9 cellular contexts compared by ENCODE assay signal in the genomic region with DNA sequence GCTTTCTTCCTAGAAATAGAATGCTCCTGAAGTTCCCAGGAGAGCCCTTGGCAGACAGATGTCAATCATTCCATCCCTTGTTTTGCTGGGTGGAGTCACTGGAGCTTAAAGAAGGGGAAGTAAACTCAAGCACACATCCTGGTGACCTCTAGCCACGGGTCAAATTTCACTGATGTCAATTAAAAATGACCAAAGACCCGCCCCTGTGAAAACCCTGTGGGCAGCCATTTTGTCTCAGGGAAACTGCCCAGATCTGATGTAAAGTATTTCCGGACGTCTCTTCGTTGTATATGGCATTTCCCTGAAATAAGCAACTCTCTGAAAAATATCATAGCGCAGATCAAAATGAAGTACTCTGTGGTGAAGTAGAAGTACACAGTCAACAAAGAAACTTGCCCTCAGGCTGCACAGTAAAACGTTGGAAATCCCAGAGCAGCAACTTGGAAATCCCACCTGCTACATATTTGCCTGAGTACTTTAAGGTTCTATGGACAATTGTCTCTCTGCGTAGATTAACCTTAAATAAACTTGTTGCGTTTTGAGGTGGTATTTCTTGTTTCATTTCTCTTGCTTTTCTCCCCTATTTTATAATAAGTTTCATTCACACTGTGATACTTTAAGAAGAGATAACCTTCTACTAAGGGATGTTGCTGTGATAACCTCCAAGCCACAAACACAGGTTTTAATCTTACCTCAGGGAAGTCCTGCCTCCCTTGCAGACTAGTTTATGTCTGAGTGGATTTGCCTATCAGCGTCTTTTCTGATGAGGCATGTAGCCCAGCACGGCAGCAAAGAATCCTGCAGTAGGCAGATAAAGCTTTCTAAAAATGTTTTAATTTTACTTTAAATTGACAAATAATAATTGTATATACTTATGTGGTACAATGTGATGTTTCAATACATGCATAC.
DNase-seq lines count a peak whose midpoint lies in the region; ATAC-seq and TF ChIP-seq lines count a peak whose summit lies in the region.
"Had no signal": no experiment of that assay in that cellular context is flagged by ENCODE, and none has a peak within 500 bp of the region (broad histone marks: within the 10 kb centered on the region; RNA-seq: fewer than 3 reads in every experiment).

No MANE protein-coding gene starts in this region.

- no peaks in the 10 kb centered on the region for H3K27me3 ChIP-seq in osteoblast (ENCODE audit: insufficient read depth, low read length)
- H3K27me3 ChIP-seq: heart left ventricle, MG63 had no signal

- H3K4me3 ChIP-seq in osteoblast (ENCODE audit: insufficient read depth, low read length): no peak overlapping the region
- H3K4me3 ChIP-seq: heart left ventricle, MG63 had no signal

- peak; percentile 84 for DNase-seq in MV-4-11 (lab: John Stamatoyannopoulos, UW)
- DNase-seq in naive B cell: peak; percentile 58
- no peak for DNase-seq in foreskin melanocyte
- DNase-seq in islet precursor cell: no peak
- no peak for DNase-seq in osteoblast (ENCODE audit: insufficient read length, low spot score, missing footprints)
- DNase-seq: heart left ventricle, MG63 had no signal

- no peak overlapping the region for H2AFZ ChIP-seq in osteoblast (ENCODE audit: low read length)

- peaks cover 76 to 93% (median 82%) of the 10 kb centered on the region in 3 donors for H3K4me1 Mint-ChIP-seq in naive B cell

- no peaks in the 10 kb centered on the region for H3K27me3 Mint-ChIP-seq in naive B cell

- peaks cover 0 to 9% (median 0%) of the 10 kb centered on the region in 7 donors for H3K9me3 Mint-ChIP-seq in naive B cell

- peaks cover 8 to 10% of the 10 kb centered on the region in 2 donors for H3K36me3 Mint-ChIP-seq in naive B cell

- no peaks in the 10 kb centered on the region for H3K4me1 ChIP-seq in osteoblast (ENCODE audit: insufficient read depth, low read length)

- H3K9me3 ChIP-seq in osteoblast (ENCODE audit: low read depth, low read length): no peaks in the 10 kb centered on the region
- H3K9me3 ChIP-seq: heart left ventricle, MG63 had no signal

- H3K27ac ChIP-seq in osteoblast (ENCODE audit: low read depth, low read length): no peak overlapping the region
- H3K27ac ChIP-seq: heart left ventricle had no signal

- H3K27ac Mint-ChIP-seq in naive B cell: peak overlapping the region; percentile 92 to 98 (median 96)

- H4K20me1 ChIP-seq in osteoblast (ENCODE audit: insufficient read depth, low read length): no peaks in the 10 kb centered on the region

- no peaks in the 10 kb centered on the region for H3K79me2 ChIP-seq in osteoblast (ENCODE audit: insufficient read depth, low read length)

- peak; percentile 58 for ATAC-seq in GM19025 (IDR thresholded peaks at IDR 0.05; ENCODE audit: low read depth, unreplicated experiment)
- peak; percentile 53 for ATAC-seq in HG02623 (IDR thresholded peaks at IDR 0.05; ENCODE audit: unreplicated experiment)
- peak; percentile 44 to 46 for ATAC-seq in naive B cell (ENCODE audit: low read depth in 2 of 2)
- ATAC-seq: heart left ventricle had no signal

- no peak for TF ChIP-seq CTCF in osteoblast (IDR thresholded peaks at IDR 0.05; ENCODE audit: extremely low read depth, low read depth, low read length)

- H3K4me2 ChIP-seq in osteoblast (ENCODE audit: insufficient read depth, low read length): no peak overlapping the region

- H3K4me3 Mint-ChIP-seq in naive B cell: peak overlapping the region; percentile 29 to 88 (median 72)

- no peaks in the 10 kb centered on the region for H3K36me3 ChIP-seq in osteoblast (ENCODE audit: insufficient read depth, low read length)
- H3K36me3 ChIP-seq: heart left ventricle, MG63 had no signal

Comparison
In these comparisons a context has a peak if more than half of its experiments do, and no peak if none do; other contexts are left out.
1. DNase-seq: peak in MV-4-11 (single experiment) and naive B cell (single experiment); none in foreskin melanocyte (single experiment), islet precursor cell (single experiment) and osteoblast (single experiment).
2. Peak in every context shown above with its lines, with median percentiles within 50 percentile points of each other: ATAC-seq.